ENCODE assay signal across 9 cellular contexts in genomic region chr20:21301940-21302644, GRCh38. TPM values are rescaled to one million over a fixed set of nuclear protein-coding genes. Genes with fewer than 3 reads are reported as not detected.
DNase-seq lines count a peak whose midpoint lies in the region; ATAC-seq lines count a peak whose summit lies in the region.
"Had no signal": no experiment of that assay in that cellular context is flagged by ENCODE, and none has a peak within 500 bp of the region (broad histone marks: within the 10 kb centered on the region; RNA-seq: fewer than 3 reads in every experiment).

No MANE protein-coding gene starts in this region.

- peak overlapping the region; percentile 95; the same call in 1 of the 2 replicates for H3K4me3 ChIP-seq in iPS DF 6.9 (ENCODE audit: low read length)

- H3K4me1 Mint-ChIP-seq in activated CD4-positive, alpha-beta memory T cell treated with anti-CD3 and anti-CD28 coated beads, Interleukin-2, amount 10 ng/mL, durations not matched to agents 7 days and 5 days = peaks cover 29% of the 10 kb centered on the region
- H3K4me1 Mint-ChIP-seq in stimulated activated naive CD8-positive, alpha-beta T cell treated with anti-CD3 and anti-CD28 coated beads, Interleukin-15, amount 100 ng/mL, for 72 hours = peaks cover 20% of the 10 kb centered on the region

- H3K27me3 Mint-ChIP-seq in activated CD4-positive, alpha-beta memory T cell treated with anti-CD3 and anti-CD28 coated beads, Interleukin-2, amount 10 ng/mL, durations not matched to agents 7 days and 5 days = peaks cover 8% of the 10 kb centered on the region
- H3K27me3 Mint-ChIP-seq in stimulated activated naive CD8-positive, alpha-beta T cell treated with anti-CD3 and anti-CD28 coated beads, Interleukin-15, amount 100 ng/mL, for 72 hours = peaks cover 10% of the 10 kb centered on the region

- H3K4me3 Mint-ChIP-seq in activated CD4-positive, alpha-beta memory T cell treated with anti-CD3 and anti-CD28 coated beads, Interleukin-2, amount 10 ng/mL, durations not matched to agents 7 days and 5 days = peak overlapping the region; percentile 88
- H3K4me3 Mint-ChIP-seq in stimulated activated naive CD8-positive, alpha-beta T cell treated with anti-CD3 and anti-CD28 coated beads, Interleukin-15, amount 100 ng/mL, for 72 hours = peak overlapping the region; percentile 96 to 98

- H3K27me3 ChIP-seq in iPS DF 6.9 (ENCODE audit: control insufficient read depth, insufficient read depth, low read length) = no peaks in the 10 kb centered on the region

- H3K27ac Mint-ChIP-seq in activated CD4-positive, alpha-beta memory T cell treated with anti-CD3 and anti-CD28 coated beads, Interleukin-2, amount 10 ng/mL, durations not matched to agents 7 days and 5 days = peak overlapping the region; percentile 97
- peak overlapping the region; percentile 45 to 86 for H3K27ac Mint-ChIP-seq in stimulated activated naive CD8-positive, alpha-beta T cell treated with anti-CD3 and anti-CD28 coated beads, Interleukin-15, amount 100 ng/mL, for 72 hours

- H3K9me3 Mint-ChIP-seq in activated CD4-positive, alpha-beta memory T cell treated with anti-CD3 and anti-CD28 coated beads, Interleukin-2, amount 10 ng/mL, durations not matched to agents 7 days and 5 days = no peaks in the 10 kb centered on the region
- H3K9me3 Mint-ChIP-seq in stimulated activated naive CD8-positive, alpha-beta T cell treated with anti-CD3 and anti-CD28 coated beads, Interleukin-15, amount 100 ng/mL, for 72 hours = no peaks in the 10 kb centered on the region

- H3K9me3 ChIP-seq in iPS DF 6.9 (ENCODE audit: control insufficient read depth, insufficient read depth, low read length) = no peaks in the 10 kb centered on the region

- POLR2A ChIA-PET in activated CD4-positive, alpha-beta memory T cell treated with anti-CD3 and anti-CD28 coated beads, Interleukin-2, amount 10 ng/mL, durations not matched to agents 7 days and 5 days (lab: Charles Lee) = interaction anchor here (1.3 to 2.3 kb wide), 3 partner anchors 13 to 255 kb away, joined by 4 to 10 read pairs (median 8); no protein-coding TSS in a partner anchor

- WGBS in iPS DF 6.9 (ENCODE audit: insufficient coverage, insufficient read length) = no CpG with 5 or more reads among the region's 9 CpGs

- ATAC-seq in stimulated activated naive CD8-positive, alpha-beta T cell treated with anti-CD3 and anti-CD28 coated beads, Interleukin-15, amount 100 ng/mL, for 72 hours = no peak
- no peak for ATAC-seq in GM18858 (IDR thresholded peaks at IDR 0.05; ENCODE audit: unreplicated experiment)

- no peaks in the 10 kb centered on the region; the same call in 1 of the 2 replicates for H3K4me1 ChIP-seq in iPS DF 6.9 (ENCODE audit: control insufficient read depth, insufficient read depth, low read length)

- DNase-seq in DMS53 (lab: John Stamatoyannopoulos, UW) (peak; percentile 34), DMS53 treated with DMSO at 0.1 percent for 48 hours (lab: John Stamatoyannopoulos, UW; ENCODE audit: unreplicated experiment) (no peak), iPS DF 6.9 (ENCODE audit: low read depth, low spot score) (no peak), MV-4-11 (lab: John Stamatoyannopoulos, UW) (no peak), NOMO-1 treated with DMSO at 0.1 percent for 48 hours (lab: John Stamatoyannopoulos, UW; ENCODE audit: unreplicated experiment) (no peak)
- no peak for DNase-seq in activated CD4-positive, alpha-beta memory T cell treated with anti-CD3 and anti-CD28 coated beads, Interleukin-2, amount 10 ng/mL, durations not matched to agents 7 days and 5 days
- DNase-seq in stimulated activated naive CD8-positive, alpha-beta T cell treated with anti-CD3 and anti-CD28 coated beads, Interleukin-15, amount 100 ng/mL, for 72 hours = no peak
- DNase-seq: 8988T had no signal

- CTCF ChIA-PET in activated CD4-positive, alpha-beta memory T cell treated with anti-CD3 and anti-CD28 coated beads, Interleukin-2, amount 10 ng/mL, durations not matched to agents 7 days and 5 days (lab: Charles Lee) = interaction anchor here (0.8 to 2.5 kb wide), 4 partner anchors 10 to 203 kb away, joined by 3 to 7 read pairs (median 5); no protein-coding TSS in a partner anchor

- H3K36me3 ChIP-seq in iPS DF 6.9 (ENCODE audit: control insufficient read depth, insufficient read depth, low read length) = no peaks in the 10 kb centered on the region

- peaks cover 24% of the 10 kb centered on the region for H3K36me3 Mint-ChIP-seq in activated CD4-positive, alpha-beta memory T cell treated with anti-CD3 and anti-CD28 coated beads, Interleukin-2, amount 10 ng/mL, durations not matched to agents 7 days and 5 days (ENCODE audit: low read depth)

- H3K27ac ChIP-seq in iPS DF 6.9 (ENCODE audit: low read length) = no peak overlapping the region

RNA-seq across cellular contexts. Expression of gene XRN2, which starts 1.0 kb away (rescaled TPM):
- 10 to 100 TPM; 68.0 to 70.4 TPM for total RNA-seq in activated CD4-positive, alpha-beta memory T cell treated with anti-CD3 and anti-CD28 coated beads, Interleukin-2, amount 10 ng/mL, durations not matched to agents 7 days and 5 days
